ENCODE assay signal across 8 cellular contexts in genomic region chr3:141644931-141645330, GRCh38.
A peak's percentile ranks its signal among the peaks of the same experiment; 100 is the strongest.
DNase-seq lines count a peak whose midpoint lies in the region; ATAC-seq and TF ChIP-seq lines count a peak whose summit lies in the region.

No MANE protein-coding gene starts in this region.

- in situ Hi-C loops in SK-MEL-5 (cut with HindIII; ENCODE audit: low pct_unique_long_range_greater_than_20kb, low sequenced_read_pairs) = no loop called here

- DNase-seq in AG09309 (ENCODE audit: low read depth) = peak; percentile 24
- DNase-seq in SK-MEL-5 (ENCODE audit: low read depth, low spot score) = peak; percentile 80
- DNase-seq in activated gamma-delta T cell treated with anti-CD3 and anti-CD28 coated beads, Interleukin-2, amount 50 U/mL, for 16 hours (ENCODE audit: low read depth) = peak; percentile 50
- peak; percentile 55 to 80 for DNase-seq in cardiac muscle cell (ENCODE audit: low read depth in 1 of 2, low spot score in 1 of 2)
- DNase-seq in sigmoid colon = peak; percentile 87
- DNase-seq in NCI-H2227 treated with DMSO at 0.1 percent for 48 hours (lab: John Stamatoyannopoulos, UW) = no peak

- no peak for TF ChIP-seq EP300 in sigmoid colon (IDR thresholded peaks at IDR 0.05)

- H3K27ac ChIP-seq in cardiac muscle cell (no peak overlapping the region), sigmoid colon (peak overlapping the region in 1 of 4 donors; percentile 21)

- H3K4me1 ChIP-seq in cardiac muscle cell (ENCODE audit: low read depth) = peaks cover 11% of the 10 kb centered on the region
- peaks cover 0 to 54% (median 39%) of the 10 kb centered on the region in 4 donors for H3K4me1 ChIP-seq in sigmoid colon

- no peak overlapping the region for H3K4me3 ChIP-seq in AG09309 (ENCODE audit: control insufficient read depth, low read depth, low read length)
- no peak overlapping the region for H3K4me3 ChIP-seq in cardiac muscle cell
- no peak overlapping the region for H3K4me3 ChIP-seq in sigmoid colon

- WGBS in sigmoid colon, 2 donors = 28 to 44% methylated on average over 5 of the region's 5 CpGs

- intact Hi-C loops in sigmoid colon (cut with DNase I) = loop anchor here (5.0 kb wide), 2 partner anchors 43 to 68 kb away; no protein-coding TSS in a partner anchor

- TF ChIP-seq POLR2A in sigmoid colon (IDR thresholded peaks at IDR 0.05) = no peak

- H3K27me3 ChIP-seq in cardiac muscle cell (no peaks in the 10 kb centered on the region), sigmoid colon (no peaks in the 10 kb centered on the region)

- peak; percentile 63 for ATAC-seq in GM18870 (IDR thresholded peaks at IDR 0.05; ENCODE audit: unreplicated experiment)
- ATAC-seq in HG03565 (IDR thresholded peaks at IDR 0.05; ENCODE audit: unreplicated experiment) = peak; percentile 87

- TF ChIP-seq CTCF in AG09309 (IDR thresholded peaks at IDR 0.05; ENCODE audit: control insufficient read depth, insufficient read depth, low read depth, low read length, missing control alignments) (peak; percentile 79), cardiac muscle cell (IDR thresholded peaks at IDR 0.05; ENCODE audit: low read depth, low read length) (peak; percentile 91), sigmoid colon (IDR thresholded peaks at IDR 0.05) (peak; percentile 24 to 51 (median 40))

- H3K9me3 ChIP-seq in cardiac muscle cell (ENCODE audit: low read depth) (no peaks in the 10 kb centered on the region), sigmoid colon (no peaks in the 10 kb centered on the region)

- H3K36me3 ChIP-seq in cardiac muscle cell = no peaks in the 10 kb centered on the region
- no peaks in the 10 kb centered on the region for H3K36me3 ChIP-seq in sigmoid colon

Comparison
In these comparisons a context has a peak if more than half of its experiments do, and no peak if none do; other contexts are left out.
1. CTCF ChIP-seq: peak in every context shown above with its lines; median percentile 91 in cardiac muscle cell; 79 in AG09309; 40 in sigmoid colon.